ENCODE assay signal across 29 cellular contexts in the genomic region with DNA sequence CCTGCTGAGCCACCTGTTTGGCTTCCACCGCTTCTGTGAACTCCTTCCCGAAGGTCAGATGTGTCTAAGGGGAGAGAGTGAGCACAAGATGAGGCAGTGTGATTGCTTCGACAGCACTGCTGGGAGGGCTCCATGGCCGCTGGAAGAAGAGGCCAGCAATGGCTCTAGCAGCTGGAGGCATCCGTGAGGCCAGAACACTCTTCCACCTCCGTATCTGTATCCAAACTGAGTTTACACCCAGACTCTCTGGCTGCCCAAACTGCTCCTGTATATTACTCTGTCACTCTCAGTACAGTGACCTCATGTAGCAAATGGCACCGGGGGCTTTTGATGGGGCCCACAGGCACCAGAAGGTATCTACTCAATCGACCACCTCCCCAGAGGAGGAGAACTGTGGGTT.
"Had no signal": no experiment of that assay in that cellular context is flagged by ENCODE, and none has a peak within 500 bp of the region (broad histone marks: within the 10 kb centered on the region; RNA-seq: fewer than 3 reads in every experiment).

No MANE protein-coding gene starts in this region.

- DNase-seq: activated CD4-positive, alpha-beta T cell treated with anti-CD3 and anti-CD28 coated beads, Interleukin-2, amount 50 U/mL, for 1 hour; activated CD4-positive, CD25-positive, alpha-beta regulatory T cell treated with anti-CD3 and anti-CD28 coated beads, Interleukin-2, amount 50 U/mL, for 72 hours; activated CD8-positive, alpha-beta T cell treated with anti-CD3 and anti-CD28 coated beads, Interleukin-2, amount 10 ng/mL, durations not matched to agents 7 days and 5 days; activated effector memory CD4-positive, alpha-beta T cell treated with Interleukin-2 at 50 U/mL for 16 hours; activated naive CD4-positive, alpha-beta T cell treated with Interleukin-2 at 50 U/mL for 16 hours; anterior cingulate cortex; cerebellar nuclear complex; colonic mucosa; effector CD8-positive, alpha-beta T cell; esophagus squamous epithelium; left ventricle myocardium inferior; mesendoderm; mucosa of descending colon; ovary; retina; stimulated activated CD4-positive, alpha-beta T cell treated with anti-CD3 and anti-CD28 coated beads, Interleukin-15, amount 100 ng/mL, for 24 hours; stimulated activated CD4-positive, alpha-beta T cell treated with anti-CD3 and anti-CD28 coated beads, Interleukin-2, amount 100 ng/mL, for 24 hours; stimulated activated naive B cell treated with anti-CD40 and anti-IgM and Interleukin-4, amounts not matched to agents 10 μg/mL and 1 μg/mL and 100 μg/mL, for 72 hours; stomach; SW 1271; T1000; tibial artery had no signal

- H3K27ac Mint-ChIP-seq: activated CD8-positive, alpha-beta T cell treated with anti-CD3 and anti-CD28 coated beads, Interleukin-2, amount 10 ng/mL, durations not matched to agents 7 days and 5 days; activated naive CD8-positive, alpha-beta T cell; stimulated activated naive B cell treated with anti-CD40 and anti-IgM and Interleukin-4, amounts not matched to agents 10 μg/mL and 1 μg/mL and 100 μg/mL, for 72 hours; T-helper 1 cell treated with Interleukin-12 subunit alpha and Interleukin-12 subunit beta and Interleukin-4 antibody, amounts not matched to agents 30 μg/mL and 1 μg/mL, for 36 hours had no signal

- H3K36me3 ChIP-seq: ovary had no signal

- H3K4me3 ChIP-seq: colonic mucosa, esophagus squamous epithelium, left ventricle myocardium inferior, lung, mucosa of descending colon, ovary, prostate gland, stomach, tibial artery had no signal

- H3K27me3 ChIP-seq: colonic mucosa, esophagus squamous epithelium, neutrophil, ovary, stomach, tibial artery had no signal

- H3K9me3 ChIP-seq: colonic mucosa, esophagus squamous epithelium, left ventricle myocardium inferior, mucosa of descending colon, neutrophil, ovary, prostate gland, stomach, tibial artery had no signal

- H3K27me3 Mint-ChIP-seq: activated naive CD8-positive, alpha-beta T cell; natural killer cell treated with Interleukin-12 subunit alpha and Interleukin-12 subunit beta and Interleukin-15 and Interleukin-18, amount 100 ng/mL, for 72 hours; stimulated activated naive B cell treated with anti-CD40 and anti-IgM and Interleukin-4, amounts not matched to agents 10 μg/mL and 1 μg/mL and 100 μg/mL, for 72 hours had no signal

- H3K27ac ChIP-seq: colonic mucosa, epithelial cell of prostate, esophagus squamous epithelium, left ventricle myocardium inferior, neutrophil, ovary, prostate gland, stomach, tibial artery had no signal

- H3K4me3 Mint-ChIP-seq: activated CD8-positive, alpha-beta T cell treated with anti-CD3 and anti-CD28 coated beads, Interleukin-2, amount 10 ng/mL, durations not matched to agents 7 days and 5 days; activated naive CD8-positive, alpha-beta T cell; natural killer cell treated with Interleukin-12 subunit alpha and Interleukin-12 subunit beta and Interleukin-15 and Interleukin-18, amount 100 ng/mL, for 72 hours; stimulated activated naive B cell treated with anti-CD40 and anti-IgM and Interleukin-4, amounts not matched to agents 10 μg/mL and 1 μg/mL and 100 μg/mL, for 72 hours; T-helper 1 cell treated with Interleukin-12 subunit alpha and Interleukin-12 subunit beta and Interleukin-4 antibody, amounts not matched to agents 30 μg/mL and 1 μg/mL, for 36 hours had no signal

- ATAC-seq: activated CD8-positive, alpha-beta T cell treated with anti-CD3 and anti-CD28 coated beads, Interleukin-2, amount 10 ng/mL, durations not matched to agents 7 days and 5 days; mucosa of descending colon; natural killer cell treated with Interleukin-12 subunit alpha and Interleukin-12 subunit beta and Interleukin-15 and Interleukin-18, amount 100 ng/mL, for 72 hours; stimulated activated naive B cell treated with anti-CD40 and anti-IgM and Interleukin-4, amounts not matched to agents 10 μg/mL and 1 μg/mL and 100 μg/mL, for 72 hours had no signal

- H3K9me3 Mint-ChIP-seq: natural killer cell treated with Interleukin-12 subunit alpha and Interleukin-12 subunit beta and Interleukin-15 and Interleukin-18, amount 100 ng/mL, for 72 hours; stimulated activated naive B cell treated with anti-CD40 and anti-IgM and Interleukin-4, amounts not matched to agents 10 μg/mL and 1 μg/mL and 100 μg/mL, for 72 hours; T-helper 1 cell treated with Interleukin-12 subunit alpha and Interleukin-12 subunit beta and Interleukin-4 antibody, amounts not matched to agents 30 μg/mL and 1 μg/mL, for 36 hours had no signal
